ENCODE assay signal across 1 cellular context in the genomic region with DNA sequence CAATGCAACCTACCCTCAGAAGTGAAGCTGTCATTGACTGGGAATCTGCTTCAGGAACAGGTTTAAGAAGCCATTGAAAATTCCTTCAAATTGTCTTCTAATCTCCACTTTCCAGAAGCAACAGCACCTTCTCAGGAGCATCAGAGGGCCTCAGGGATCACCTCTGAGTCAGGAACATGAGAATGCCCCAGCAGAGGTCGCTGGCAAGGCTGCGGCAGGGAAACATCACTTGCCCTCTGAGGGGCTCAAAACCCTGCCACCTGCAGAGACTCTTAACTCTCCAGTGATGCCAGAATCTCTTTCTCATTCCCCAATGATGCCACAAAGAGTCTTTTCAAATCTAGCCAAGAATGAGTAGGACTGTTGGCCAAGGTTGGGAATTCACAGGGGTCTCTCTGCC.
TF ChIP-seq lines count a peak whose summit lies in the region.

No MANE protein-coding gene starts in this region.

TF ChIP-seq in H1, 55 proteins besides CTCF, POLR2A, EP300 and RAD21:
- TF ChIP-seq, protein P1, sequence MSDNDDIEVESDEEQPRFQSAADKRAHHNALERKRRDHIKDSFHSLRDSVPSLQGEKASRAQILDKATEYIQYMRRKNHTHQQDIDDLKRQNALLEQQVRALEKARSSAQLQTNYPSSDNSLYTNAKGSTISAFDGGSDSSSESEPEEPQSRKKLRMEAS (IDR thresholded peaks at IDR 0.05): no peak
- TF ChIP-seq SUZ12 (IDR thresholded peaks at IDR 0.05; ENCODE audit: low read length): no peak
- no peak for TF ChIP-seq TBP (IDR thresholded peaks at IDR 0.05; ENCODE audit: low read depth, low read length)
- no peak for TF ChIP-seq PHF8 (conservative IDR thresholded peaks at IDR 0.05; ENCODE audit: low read depth, low read length)
- no peak for TF ChIP-seq SP4 (IDR thresholded peaks at IDR 0.05; ENCODE audit: low read length)
- no peak for TF ChIP-seq SAP30 (IDR thresholded peaks at IDR 0.05; ENCODE audit: insufficient read depth, insufficient replicate concordance, low read length)
- TF ChIP-seq RBBP5 (IDR thresholded peaks at IDR 0.05; ENCODE audit: borderline replicate concordance, low read depth, low read length): no peak
- TF ChIP-seq POU5F1 (IDR thresholded peaks at IDR 0.05; ENCODE audit: low read depth, low read length): no peak
- no peak for TF ChIP-seq YY1 (IDR thresholded peaks at IDR 0.05; ENCODE audit: low read depth, low read length)
- TF ChIP-seq NANOG (IDR thresholded peaks at IDR 0.05; ENCODE audit: insufficient read depth, low read depth, low read length, poor library complexity, severe bottlenecking): no peak
- TF ChIP-seq, protein P2, sequence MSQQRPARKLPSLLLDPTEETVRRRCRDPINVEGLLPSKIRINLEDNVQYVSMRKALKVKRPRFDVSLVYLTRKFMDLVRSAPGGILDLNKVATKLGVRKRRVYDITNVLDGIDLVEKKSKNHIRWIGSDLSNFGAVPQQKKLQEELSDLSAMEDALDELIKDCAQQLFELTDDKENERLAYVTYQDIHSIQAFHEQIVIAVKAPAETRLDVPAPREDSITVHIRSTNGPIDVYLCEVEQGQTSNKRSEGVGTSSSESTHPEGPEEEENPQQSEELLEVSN (IDR thresholded peaks at IDR 0.05): no peak
- TF ChIP-seq SRF (IDR thresholded peaks at IDR 0.05; ENCODE audit: low read depth, low read length): no peak
- no peak for TF ChIP-seq SP2 (IDR thresholded peaks at IDR 0.05; ENCODE audit: low read length)
- TF ChIP-seq ATF2 (IDR thresholded peaks at IDR 0.05; ENCODE audit: low read length): no peak
- no peak for TF ChIP-seq RNF2 (IDR thresholded peaks at IDR 0.05; ENCODE audit: borderline replicate concordance, low read depth, low read length, missing control alignments, poor library complexity, severe bottlenecking)
- no peak for TF ChIP-seq MAFK (IDR thresholded peaks at IDR 0.05; ENCODE audit: low read depth, low read length)
- TF ChIP-seq GABPA (IDR thresholded peaks at IDR 0.05; ENCODE audit: borderline replicate concordance, insufficient read depth, low read length): no peak
- TF ChIP-seq KDM5A (IDR thresholded peaks at IDR 0.05; ENCODE audit: low read length): no peak
- no peak for TF ChIP-seq FOSL1 (IDR thresholded peaks at IDR 0.05; ENCODE audit: insufficient read depth, low read depth, low read length)
